Comparison of ENCODE assay signal across 10 cellular contexts in genomic region chr19:3055741-3056453, GRCh38. TPM values are rescaled to one million over a fixed set of nuclear protein-coding genes. Genes with fewer than 3 reads are reported as not detected.
DNase-seq lines count a peak whose midpoint lies in the region; ATAC-seq, FAIRE-seq and TF ChIP-seq lines count a peak whose summit lies in the region.
"Had no signal": no experiment of that assay in that cellular context is flagged by ENCODE, and none has a peak within 500 bp of the region (broad histone marks: within the 10 kb centered on the region; RNA-seq: fewer than 3 reads in every experiment).

No MANE protein-coding gene starts in this region.

- peaks cover 19% of the 10 kb centered on the region for H3K36me3 ChIP-seq in bronchial epithelial cell (ENCODE audit: control insufficient read depth, insufficient read depth, low read length)
- H3K36me3 ChIP-seq in neural progenitor cell = peaks cover 5% of the 10 kb centered on the region

- peaks cover 4% of the 10 kb centered on the region for H3K79me2 ChIP-seq in neural progenitor cell (ENCODE audit: low read depth)

- ATAC-seq in HG02642 (IDR thresholded peaks at IDR 0.05; ENCODE audit: poor library complexity, unreplicated experiment) = no peak

- peaks cover 14% of the 10 kb centered on the region for H3K36me3 Mint-ChIP-seq in neural progenitor cell
- peaks cover 28% of the 10 kb centered on the region for H3K36me3 Mint-ChIP-seq in nephron progenitor cell (ENCODE audit: low read depth)

- DNase-seq in COR-L47 (lab: John Stamatoyannopoulos, UW) (peak; percentile 94), NCI-H2029 treated with DMSO at 0.1 percent for 48 hours (lab: John Stamatoyannopoulos, UW) (peak; percentile 53), bronchial epithelial cell (ENCODE audit: low read depth) (peak; percentile 82), neural progenitor cell (ENCODE audit: low spot score) (no peak), nephron progenitor cell (no peak), retina (no peak)
- no peak for DNase-seq in activated CD4-positive, alpha-beta T cell treated with anti-CD3 and anti-CD28 coated beads, Interleukin-2, amount 50 U/mL, for 1 hour

- peaks cover 6% of the 10 kb centered on the region for H3K27me3 Mint-ChIP-seq in neural progenitor cell (ENCODE audit: insufficient read depth, low read depth)
- H3K27me3 Mint-ChIP-seq in nephron progenitor cell (ENCODE audit: low read depth, poor library complexity) = peaks cover 86% of the 10 kb centered on the region
- H3K27me3 Mint-ChIP-seq: activated naive CD8-positive, alpha-beta T cell had no signal

- no peak overlapping the region for H3K27ac ChIP-seq in neural progenitor cell

- H3K4me1 ChIP-seq in neural progenitor cell = peaks cover 25% of the 10 kb centered on the region

- TF ChIP-seq CTCF in bronchial epithelial cell (IDR thresholded peaks at IDR 0.05; ENCODE audit: insufficient read depth, low read length, severe bottlenecking) (no peak), neural progenitor cell (IDR thresholded peaks at IDR 0.05) (no peak), nephron progenitor cell (IDR thresholded peaks at IDR 0.05) (no peak)

- H3K4me3 Mint-ChIP-seq in neural progenitor cell (no peak overlapping the region), nephron progenitor cell (no peak overlapping the region)
- H3K4me3 Mint-ChIP-seq: activated naive CD8-positive, alpha-beta T cell had no signal

- H3K9me3 Mint-ChIP-seq in neural progenitor cell (no peaks in the 10 kb centered on the region), nephron progenitor cell (no peaks in the 10 kb centered on the region)

- H3K27ac Mint-ChIP-seq in neural progenitor cell = no peak overlapping the region
- no peak overlapping the region for H3K27ac Mint-ChIP-seq in nephron progenitor cell

- peaks cover 30% of the 10 kb centered on the region for H3K4me1 Mint-ChIP-seq in neural progenitor cell
- H3K4me1 Mint-ChIP-seq in nephron progenitor cell = peaks cover 44% of the 10 kb centered on the region

- peak overlapping the region; percentile 66 for H3K4me2 ChIP-seq in neural progenitor cell

- H3K27me3 ChIP-seq in bronchial epithelial cell (ENCODE audit: control insufficient read depth, insufficient read depth, low read length) = no peaks in the 10 kb centered on the region
- H3K27me3 ChIP-seq in neural progenitor cell = no peaks in the 10 kb centered on the region

- peaks cover 78% of the 10 kb centered on the region for H4K20me1 ChIP-seq in neural progenitor cell (ENCODE audit: low read depth)

- H3F3A ChIP-seq in neural progenitor cell (ENCODE audit: low read depth) = peaks cover 58% of the 10 kb centered on the region

- no peak for FAIRE-seq in bronchial epithelial cell (lab: Jason Lieb, UNC)

- no peaks in the 10 kb centered on the region for H3K9me3 ChIP-seq in neural progenitor cell (ENCODE audit: low read depth)
- H3K9me3 ChIP-seq: thoracic aorta had no signal

- H3K9ac ChIP-seq in neural progenitor cell = no peak overlapping the region

- no peak overlapping the region for H3K4me3 ChIP-seq in bronchial epithelial cell (ENCODE audit: low read depth, low read length)
- H3K4me3 ChIP-seq in neural progenitor cell = no peak overlapping the region
- H3K4me3 ChIP-seq: thoracic aorta had no signal

- H2AFZ ChIP-seq in neural progenitor cell (replicated peaks) = no peak overlapping the region

RNA-seq across cellular contexts. Expression of gene TLE5, which starts 6.4 kb away (rescaled TPM):
- total RNA-seq in bronchial epithelial cell (144 and 200 TPM in 2 replicates), neural progenitor cell (ENCODE audit: low replicate concordance) (54.6 and 148 TPM in 2 replicates)

RNA-seq across cellular contexts. Expression of gene TLE2, which starts 26.8 kb away (rescaled TPM):
- total RNA-seq in bronchial epithelial cell (0.53 and 1.0 TPM in 2 replicates), neural progenitor cell (ENCODE audit: low replicate concordance) (1.1 TPM in 1 of 2 replicates, not detected in the other)

RNA-seq across cellular contexts. Expression of gene GNA11, which starts 38.3 kb away (rescaled TPM):
- total RNA-seq in bronchial epithelial cell (47.9 and 48.1 TPM in 2 replicates), neural progenitor cell (ENCODE audit: low replicate concordance) (12.4 and 19.5 TPM in 2 replicates)

Comparison
In these comparisons a context has a peak if more than half of its experiments do, and no peak if none do; other contexts are left out.
1. DNase-seq: peak in COR-L47 (single experiment), NCI-H2029 treated with DMSO at 0.1 percent for 48 hours (single experiment) and bronchial epithelial cell (single experiment); none in neural progenitor cell (single experiment), nephron progenitor cell (single experiment), retina (single experiment) and activated CD4-positive, alpha-beta T cell treated with anti-CD3 and anti-CD28 coated beads, Interleukin-2, amount 50 U/mL, for 1 hour (single experiment).